In genomic region chr19:13298565-13299481, GRCh38 we compare ENCODE assay signal across 18 cellular contexts.
DNase-seq lines count a peak whose midpoint lies in the region; ATAC-seq, FAIRE-seq and TF ChIP-seq lines count a peak whose summit lies in the region.
"Had no signal": no experiment of that assay in that cellular context is flagged by ENCODE, and none has a peak within 500 bp of the region (broad histone marks: within the 10 kb centered on the region; RNA-seq: fewer than 3 reads in every experiment).

No MANE protein-coding gene starts in this region.

- TF ChIP-seq CTCF in HepG2 (CRISPR knock-in tag; IDR thresholded peaks at IDR 0.05) = no peak
- no peak for TF ChIP-seq CTCF in suprapubic skin (IDR thresholded peaks at IDR 0.05)

- TF ChIP-seq EP300 in HepG2 (IDR thresholded peaks at IDR 0.05; ENCODE audit: low read depth in 2 of 2, low read length in 2 of 2) (no peak), HepG2 (CRISPR knock-in tag; IDR thresholded peaks at IDR 0.05; ENCODE audit: borderline replicate concordance) (no peak), suprapubic skin (IDR thresholded peaks at IDR 0.05) (no peak)

- CTCF ChIA-PET in HepG2 (lab: Yijun Ruan, JAX; ENCODE audit: low intra/inter-chr PET ratio, low total read pairs) = no interaction called here

- FAIRE-seq in HepG2 (lab: Jason Lieb, UNC) = no peak
- FAIRE-seq: RCC 7860 had no signal

- no peak for TF ChIP-seq RAD21 in HepG2 (CRISPR knock-in tag; IDR thresholded peaks at IDR 0.05)

- in situ Hi-C loops in HepG2 (cut with HindIII; ENCODE audit: extremely low pct_ligation_motif_present, low pct_unique_long_range_greater_than_20kb) = no loop called here

- H2AFZ ChIP-seq in HepG2 (ENCODE audit: low read length) = no peak overlapping the region

- no peaks in the 10 kb centered on the region for H3K79me2 ChIP-seq in HepG2 (ENCODE audit: insufficient read depth, low read length)

- peak overlapping the region in 1 of 3 experiments; percentile 10; a peak in 1 of 6 replicates for H3K4me3 ChIP-seq in HepG2 (replicated peaks in 1 of 3; ENCODE audit: insufficient read depth in 1 of 3, low read depth in 2 of 3, low read length in 3 of 3)
- peak overlapping the region; percentile 33 for H3K4me3 ChIP-seq in suprapubic skin
- H3K4me3 ChIP-seq: left lung had no signal

- intact Hi-C loops in HepG2 (cut with micrococcal nuclease; ENCODE audit: unreplicated experiment) = no loop called here

- H3K27me3 ChIP-seq in HepG2 (ENCODE audit: control insufficient read depth in 1 of 2, insufficient read depth in 2 of 2, low read length in 2 of 2) (peaks cover 2 to 25% of the 10 kb centered on the region in 2 experiments; a peak in 4 of 5 replicates), suprapubic skin (peaks cover 53% of the 10 kb centered on the region)

- no peaks in the 10 kb centered on the region for H3K36me3 ChIP-seq in HepG2 (replicated peaks in 1 of 2; ENCODE audit: control insufficient read depth in 1 of 2, insufficient read depth in 2 of 2, low read length in 2 of 2)
- H3K36me3 ChIP-seq in suprapubic skin = no peaks in the 10 kb centered on the region
- H3K36me3 ChIP-seq: left lung had no signal

- no peaks in the 10 kb centered on the region for H3K4me1 ChIP-seq in HepG2 (ENCODE audit: insufficient read depth, low read length)
- H3K4me1 ChIP-seq in suprapubic skin = no peaks in the 10 kb centered on the region

- H3K36me3 Mint-ChIP-seq in activated T-helper 17 cell treated with anti-CD3 and anti-CD28 coated beads, Interleukin-2, amount 50 U/mL, for 72 hours (ENCODE audit: low read depth) = no peaks in the 10 kb centered on the region
- H3K36me3 Mint-ChIP-seq: CD4-positive, alpha-beta memory T cell; naive B cell had no signal

- TF ChIP-seq POLR2A in HepG2 (IDR thresholded peaks at IDR 0.05; ENCODE audit: insufficient read depth in 1 of 2, low read depth in 2 of 2, low read length in 2 of 2) (no peak), suprapubic skin (IDR thresholded peaks at IDR 0.05) (no peak)

- peaks cover 33% of the 10 kb centered on the region for H3K27me3 Mint-ChIP-seq in activated T-helper 17 cell treated with anti-CD3 and anti-CD28 coated beads, Interleukin-2, amount 50 U/mL, for 72 hours

- no peaks in the 10 kb centered on the region for H4K20me1 ChIP-seq in HepG2 (ENCODE audit: insufficient read depth, low read length)

- H3K9me3 ChIP-seq in HepG2 (ENCODE audit: low read length) (no peaks in the 10 kb centered on the region), suprapubic skin (no peaks in the 10 kb centered on the region)
- H3K9me3 ChIP-seq: left lung had no signal

- ATAC-seq in activated T-helper 17 cell treated with anti-CD3 and anti-CD28 coated beads, Interleukin-2, amount 50 U/mL, for 72 hours (replicated peaks) = no peak
- ATAC-seq in HepG2 (no peak; the same call in 2 of the 3 replicates), HG02870 (IDR thresholded peaks at IDR 0.05; ENCODE audit: unreplicated experiment) (no peak)
- ATAC-seq: left lung had no signal

- no peak overlapping the region for H3K9ac ChIP-seq in HepG2 (ENCODE audit: insufficient read depth, low read depth, low read length)

- DNase-seq in NOMO-1 (lab: John Stamatoyannopoulos, UW; ENCODE audit: unreplicated experiment in 2 of 2) = peak; percentile 13 to 37
- no peak for DNase-seq in NOMO-1 treated with dmso at 0.1 percent for 144 hours (lab: John Stamatoyannopoulos, UW; ENCODE audit: unreplicated experiment)
- no peak for DNase-seq in HepG2 (ENCODE audit: low spot score)
- no peak for DNase-seq in suprapubic skin (ENCODE audit: low spot score in 2 of 2)
- no peak for DNase-seq in stimulated activated naive CD4-positive, alpha-beta T cell treated with Interleukin-2 at 50 U/mL for 16 hours (lab: John Stamatoyannopoulos, UW)
- no peak for DNase-seq in DMS79 treated with DMSO at 0.1 percent for 48 hours (lab: John Stamatoyannopoulos, UW)
- DNase-seq: activated B cell treated with CpG ODN at 0.5 μM for 24 hours; activated gamma-delta T cell; CD4-positive, alpha-beta memory T cell; GOT3; MV-4-11; naive B cell; NCI-H748 treated with DMSO at 0.1 percent for 48 hours had no signal

- H3K4me1 Mint-ChIP-seq in activated T-helper 17 cell treated with anti-CD3 and anti-CD28 coated beads, Interleukin-2, amount 50 U/mL, for 72 hours = peaks cover 3% of the 10 kb centered on the region

- 50% methylated on average over 52 of the region's 92 CpGs for WGBS in HepG2 (ENCODE audit: low lambda C conversion rate)
- WGBS in suprapubic skin = 41% methylated on average over 27 of the region's 92 CpGs

- H3K4me3 Mint-ChIP-seq in activated T-helper 17 cell treated with anti-CD3 and anti-CD28 coated beads, Interleukin-2, amount 50 U/mL, for 72 hours = peak overlapping the region; percentile 41

- H3K27ac ChIP-seq in HepG2 (ENCODE audit: extremely low read length, insufficient read depth, low read length) (no peak overlapping the region), suprapubic skin (no peak overlapping the region)
- H3K27ac ChIP-seq: 22Rv1, left lung had no signal

- no peak overlapping the region for H3K27ac Mint-ChIP-seq in activated T-helper 17 cell treated with anti-CD3 and anti-CD28 coated beads, Interleukin-2, amount 50 U/mL, for 72 hours
- H3K27ac Mint-ChIP-seq: activated B cell treated with CpG ODN at 0.5 μM for 24 hours; CD4-positive, alpha-beta memory T cell had no signal

- POLR2A ChIA-PET in HepG2 (lab: Yijun Ruan, JAX) = no interaction called here

- no TSS peak for BruUV-seq in HepG2 (replicated peaks; lab: Mats Ljungman, UMichigan)

- peak overlapping the region; percentile 3; the same call in 1 of the 2 replicates for H3K4me2 ChIP-seq in HepG2 (ENCODE audit: low read depth, low read length)

- H3K9me3 Mint-ChIP-seq in activated T-helper 17 cell treated with anti-CD3 and anti-CD28 coated beads, Interleukin-2, amount 50 U/mL, for 72 hours = no peaks in the 10 kb centered on the region
- H3K9me3 Mint-ChIP-seq: activated B cell treated with CpG ODN at 0.5 μM for 24 hours had no signal

TF ChIP-seq in HepG2, 621 proteins besides CTCF, POLR2A, EP300 and RAD21:
- TF ChIP-seq, protein P1, sequence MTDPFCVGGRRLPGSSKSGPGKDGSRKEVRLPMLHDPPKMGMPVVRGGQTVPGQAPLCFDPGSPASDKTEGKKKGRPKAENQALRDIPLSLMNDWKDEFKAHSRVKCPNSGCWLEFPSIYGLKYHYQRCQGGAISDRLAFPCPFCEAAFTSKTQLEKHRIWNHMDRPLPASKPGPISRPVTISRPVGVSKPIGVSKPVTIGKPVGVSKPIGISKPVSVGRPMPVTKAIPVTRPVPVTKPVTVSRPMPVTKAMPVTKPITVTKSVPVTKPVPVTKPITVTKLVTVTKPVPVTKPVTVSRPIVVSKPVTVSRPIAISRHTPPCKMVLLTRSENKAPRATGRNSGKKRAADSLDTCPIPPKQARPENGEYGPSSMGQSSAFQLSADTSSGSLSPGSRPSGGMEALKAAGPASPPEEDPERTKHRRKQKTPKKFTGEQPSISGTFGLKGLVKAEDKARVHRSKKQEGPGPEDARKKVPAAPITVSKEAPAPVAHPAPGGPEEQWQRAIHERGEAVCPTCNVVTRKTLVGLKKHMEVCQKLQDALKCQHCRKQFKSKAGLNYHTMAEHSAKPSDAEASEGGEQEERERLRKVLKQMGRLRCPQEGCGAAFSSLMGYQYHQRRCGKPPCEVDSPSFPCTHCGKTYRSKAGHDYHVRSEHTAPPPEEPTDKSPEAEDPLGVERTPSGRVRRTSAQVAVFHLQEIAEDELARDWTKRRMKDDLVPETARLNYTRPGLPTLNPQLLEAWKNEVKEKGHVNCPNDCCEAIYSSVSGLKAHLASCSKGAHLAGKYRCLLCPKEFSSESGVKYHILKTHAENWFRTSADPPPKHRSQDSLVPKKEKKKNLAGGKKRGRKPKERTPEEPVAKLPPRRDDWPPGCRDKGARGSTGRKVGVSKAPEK (CRISPR knock-in tag; IDR thresholded peaks at IDR 0.05; ENCODE audit: borderline replicate concordance) = no peak
- TF ChIP-seq, protein P2, sequence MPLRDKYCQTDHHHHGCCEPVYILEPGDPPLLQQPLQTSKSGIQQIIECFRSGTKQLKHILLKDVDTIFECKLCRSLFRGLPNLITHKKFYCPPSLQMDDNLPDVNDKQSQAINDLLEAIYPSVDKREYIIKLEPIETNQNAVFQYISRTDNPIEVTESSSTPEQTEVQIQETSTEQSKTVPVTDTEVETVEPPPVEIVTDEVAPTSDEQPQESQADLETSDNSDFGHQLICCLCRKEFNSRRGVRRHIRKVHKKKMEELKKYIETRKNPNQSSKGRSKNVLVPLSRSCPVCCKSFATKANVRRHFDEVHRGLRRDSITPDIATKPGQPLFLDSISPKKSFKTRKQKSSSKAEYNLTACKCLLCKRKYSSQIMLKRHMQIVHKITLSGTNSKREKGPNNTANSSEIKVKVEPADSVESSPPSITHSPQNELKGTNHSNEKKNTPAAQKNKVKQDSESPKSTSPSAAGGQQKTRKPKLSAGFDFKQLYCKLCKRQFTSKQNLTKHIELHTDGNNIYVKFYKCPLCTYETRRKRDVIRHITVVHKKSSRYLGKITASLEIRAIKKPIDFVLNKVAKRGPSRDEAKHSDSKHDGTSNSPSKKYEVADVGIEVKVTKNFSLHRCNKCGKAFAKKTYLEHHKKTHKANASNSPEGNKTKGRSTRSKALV (CRISPR knock-in tag; IDR thresholded peaks at IDR 0.05) = 0 out of 2 replicates have a peak, but pooled peaks have one; percentile 51

Comparison
In these comparisons a context has a peak if more than half of its experiments do, and no peak if none do; other contexts are left out.
1. DNase-seq: peak in NOMO-1 (2 of 2); none in NOMO-1 treated with dmso at 0.1 percent for 144 hours (single experiment), HepG2 (single experiment), suprapubic skin (0 of 2), stimulated activated naive CD4-positive, alpha-beta T cell treated with Interleukin-2 at 50 U/mL for 16 hours (single experiment) and DMS79 treated with DMSO at 0.1 percent for 48 hours (single experiment).